In genomic region chr2:197435598-197436435, GRCh38 we compare ENCODE assay signal across 8 cellular contexts. TPM values are rescaled to one million over a fixed set of nuclear protein-coding genes. Genes with fewer than 3 reads are reported as not detected.
DNase-seq lines count a peak whose midpoint lies in the region; ATAC-seq and TF ChIP-seq lines count a peak whose summit lies in the region.

No MANE protein-coding gene starts in this region.

- no peak for TF ChIP-seq POLR2A in heart left ventricle (IDR thresholded peaks at IDR 0.05)
- no peak for TF ChIP-seq POLR2A in prostate gland (IDR thresholded peaks at IDR 0.05)

- H4K20me1 ChIP-seq in fibroblast of lung (ENCODE audit: control insufficient read depth, extremely low read depth, insufficient read depth, low read length), result peaks cover 7% of the 10 kb centered on the region

- H3K27ac ChIP-seq in heart left ventricle, result peak overlapping the region; percentile 87 to 99 (median 94)
- peak overlapping the region; percentile 96 for H3K27ac ChIP-seq in SJCRH30
- peak overlapping the region; percentile 93 for H3K27ac ChIP-seq in fibroblast of lung (ENCODE audit: insufficient read depth, low read length)
- H3K27ac ChIP-seq in prostate gland, result peak overlapping the region; percentile 96 to 97

- 30 to 37% (median 32%) methylated on average over 17 of the region's 17 CpGs for WGBS in heart left ventricle, 4 donors
- WGBS in prostate gland, result 26% methylated on average over 17 of the region's 17 CpGs

- H3K4me3 ChIP-seq in heart left ventricle (peak overlapping the region; percentile 36 to 99 (median 86)), SJCRH30 (peak overlapping the region; percentile 89), fibroblast of lung (replicated peaks in 1 of 4; ENCODE audit: control extremely low read depth in 1 of 4, insufficient read depth in 1 of 4, low read depth in 3 of 4, low read length in 4 of 4) (peak overlapping the region; percentile 66 to 100 (median 86)), prostate gland (peak overlapping the region; percentile 83 to 97)

- H3K27me3 ChIP-seq in heart left ventricle (no peaks in the 10 kb centered on the region), SJCRH30 (no peaks in the 10 kb centered on the region), fibroblast of lung (ENCODE audit: control insufficient read depth, insufficient read depth, low read length) (no peaks in the 10 kb centered on the region), prostate gland (replicated peaks; ENCODE audit: insufficient read depth) (no peaks in the 10 kb centered on the region)

- H3K9me3 ChIP-seq in heart left ventricle, result no peaks in the 10 kb centered on the region
- no peaks in the 10 kb centered on the region for H3K9me3 ChIP-seq in SJCRH30 (replicated peaks)
- no peaks in the 10 kb centered on the region for H3K9me3 ChIP-seq in fibroblast of lung (ENCODE audit: control insufficient read depth, insufficient read depth, low read depth, low read length)
- no peaks in the 10 kb centered on the region for H3K9me3 ChIP-seq in prostate gland

- H2AFZ ChIP-seq in fibroblast of lung (ENCODE audit: low read length), result peak overlapping the region; percentile 86

- peak overlapping the region; percentile 64 for H3K4me2 ChIP-seq in fibroblast of lung (ENCODE audit: extremely low read depth, insufficient read depth, low read length)

- DNase-seq in heart left ventricle (no peak), Right ventricle myocardium inferior (ENCODE audit: missing footprints) (no peak), SJCRH30 (peak in 1 of 2 experiments; percentile 28), fibroblast of lung (ENCODE audit: low read depth in 2 of 2) (no peak), prostate gland (ENCODE audit: low spot score) (no peak)
- DNase-seq in activated effector memory CD4-positive, alpha-beta T cell treated with anti-CD3 and anti-CD28 coated beads, Interleukin-2, amount 50 U/mL, for 16 hours, result no peak
- DNase-seq in stimulated activated CD4-positive, alpha-beta T cell treated with anti-CD3 and anti-CD28 coated beads, Interleukin-15, amount 100 ng/mL, for 24 hours, result no peak

- H3K9ac ChIP-seq in fibroblast of lung (ENCODE audit: insufficient read depth, low read length), result peak overlapping the region; percentile 93

- no peak for TF ChIP-seq CTCF in heart left ventricle (IDR thresholded peaks at IDR 0.05)
- TF ChIP-seq CTCF in fibroblast of lung (conservative IDR thresholded peaks at IDR 0.05 in 1 of 2, IDR thresholded peaks at IDR 0.05 in 1 of 2; ENCODE audit: low read depth in 1 of 2, low read length in 2 of 2), result no peak
- TF ChIP-seq CTCF in prostate gland (IDR thresholded peaks at IDR 0.05), result no peak

- H3K79me2 ChIP-seq in fibroblast of lung (ENCODE audit: control insufficient read depth, insufficient read depth, low read length), result peaks cover 41% of the 10 kb centered on the region

- H3K4me1 ChIP-seq in heart left ventricle (peaks cover 16 to 41% (median 35%) of the 10 kb centered on the region in 12 donors), SJCRH30 (0 out of 2 replicates have a peak, but pooled peaks cover 5% of the 10 kb centered on the region), fibroblast of lung (ENCODE audit: control insufficient read depth, extremely low read depth, insufficient read depth, low read length) (peaks cover 4% of the 10 kb centered on the region), prostate gland (replicated peaks) (peaks cover 6% of the 10 kb centered on the region)

- intact Hi-C loops in heart left ventricle (cut with DNase I) (loop anchor here in 8 of 10 donors (1.0 to 10.0 kb wide), 3 partner anchors 17 to 269 kb away; partner anchors contain the start of genes COQ10B (in 8 of the 8) and MARS2 (in 2 of the 8)), Right ventricle myocardium inferior (cut with DNase I) (loop anchor here (1.0 kb wide), 1 partner anchor 17 kb away; the partner anchor contains the start of gene COQ10B), prostate gland (cut with DNase I) (loop anchor here (2.0 kb wide), 2 partner anchors 17 to 63 kb away; partner anchors contain the start of genes COQ10B and HSPD1)

- ATAC-seq in heart left ventricle (peak in 2 of 4 donors; percentile 12 to 16), Right ventricle myocardium inferior (no peak), HG03469 (IDR thresholded peaks at IDR 0.05; ENCODE audit: unreplicated experiment) (no peak)

- H3K36me3 ChIP-seq in heart left ventricle (no peaks in the 10 kb centered on the region), SJCRH30 (no peaks in the 10 kb centered on the region; the same call in 1 of the 2 replicates), fibroblast of lung (ENCODE audit: control insufficient read depth, insufficient read depth, low read length) (no peaks in the 10 kb centered on the region), prostate gland (no peaks in the 10 kb centered on the region)

RNA-seq across cellular contexts. Expression of gene SF3B1, which starts 1.0 kb away (rescaled TPM):
- total RNA-seq in heart left ventricle (100 to 1,000 TPM in 8 of 9 donors, 10 to 100 TPM in 1; 80.4 to 167 (median 133) TPM), Right ventricle myocardium inferior (126 TPM), fibroblast of lung (152 and 195 TPM in 2 replicates), prostate gland (100 to 1,000 TPM; 197 to 250 TPM)
- polyA plus RNA-seq in heart left ventricle (100 to 1,000 TPM in 1 of 2 donors, 10 to 100 TPM in 1; 88.1 to 112 TPM), fibroblast of lung (425 and 509 TPM in 2 replicates)
- total RNA-seq in SJCRH30 (2014; rRNA removed; shearing (Covaris generic)), result 276 and 292 TPM in 2 replicates
- 163 and 191 TPM in 2 replicates for polyA plus RNA-seq in fibroblast of lung (2012)
- polyA minus RNA-seq in fibroblast of lung (ENCODE audit: low replicate concordance), result 120 and 143 TPM in 2 replicates

RNA-seq across cellular contexts. Expression of gene COQ10B, which starts 17.5 kb away (rescaled TPM):
- total RNA-seq in heart left ventricle, result 10 to 100 TPM; 26.6 to 39.9 (median 33.8) TPM
- 10 to 100 TPM; 21.6 to 38.5 TPM for polyA plus RNA-seq in heart left ventricle
- 20.5 TPM for total RNA-seq in Right ventricle myocardium inferior
- total RNA-seq in SJCRH30 (2014; rRNA removed; shearing (Covaris generic)), result 18.1 TPM in 2 replicates
- 38.8 and 41.9 TPM in 2 replicates for total RNA-seq in fibroblast of lung
- 9.8 and 11.6 TPM in 2 replicates for polyA plus RNA-seq in fibroblast of lung
- 23.9 and 28.0 TPM in 2 replicates for polyA plus RNA-seq in fibroblast of lung (2012)
- polyA minus RNA-seq in fibroblast of lung (ENCODE audit: low replicate concordance), result 2.2 and 7.8 TPM in 2 replicates
- 10 to 100 TPM; 18.7 to 20.1 TPM for total RNA-seq in prostate gland
